Comparison of ENCODE assay signal across 8 cellular contexts in the genomic region with DNA sequence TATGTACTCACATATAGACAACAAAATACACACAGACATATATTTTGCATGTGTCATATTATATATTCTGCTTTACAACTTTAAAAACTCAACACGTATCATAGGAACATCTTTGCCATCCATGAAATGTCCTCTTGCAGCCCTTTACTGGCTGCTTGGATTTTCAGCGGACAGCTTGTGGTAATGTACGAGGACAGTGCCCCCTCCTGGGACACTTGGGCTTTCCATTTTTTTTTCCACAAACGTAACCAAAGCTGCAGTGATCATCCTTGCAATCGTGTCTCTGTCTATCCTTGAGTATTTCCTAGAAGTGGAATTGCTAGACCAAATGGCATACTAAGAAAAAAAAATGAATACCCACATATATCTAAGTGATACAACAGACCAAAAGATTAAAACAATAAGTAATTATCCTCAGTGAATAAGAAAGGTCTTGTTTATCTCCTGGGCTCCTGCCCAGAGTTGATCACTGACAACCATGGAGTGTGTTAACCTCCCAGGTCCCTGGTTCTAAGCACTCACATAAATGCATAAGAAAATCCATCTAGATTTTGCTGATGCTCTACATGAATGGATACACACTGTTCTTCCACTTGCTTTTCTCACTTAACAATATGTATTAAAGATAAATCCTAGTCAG. TPM values are rescaled to one million over a fixed set of nuclear protein-coding genes. Genes with fewer than 3 reads are reported as not detected.
DNase-seq lines count a peak whose midpoint lies in the region; ATAC-seq and TF ChIP-seq lines count a peak whose summit lies in the region.

No MANE protein-coding gene starts in this region.

- H3K27ac Mint-ChIP-seq in activated CD4-positive, alpha-beta T cell treated with anti-CD3 and anti-CD28 coated beads, Interleukin-2, amount 10 ng/mL, durations not matched to agents 7 days and 5 days, result no peak overlapping the region

- no peaks in the 10 kb centered on the region for H3K4me1 Mint-ChIP-seq in activated CD4-positive, alpha-beta T cell treated with anti-CD3 and anti-CD28 coated beads, Interleukin-2, amount 10 ng/mL, durations not matched to agents 7 days and 5 days

- intact Hi-C loops in esophagus squamous epithelium (cut with DNase I), result no loop called here

- ATAC-seq in HG02970 (IDR thresholded peaks at IDR 0.05; ENCODE audit: low FRiP score, unreplicated experiment), result no peak

- no peaks in the 10 kb centered on the region for H3K9me3 Mint-ChIP-seq in activated CD4-positive, alpha-beta T cell treated with anti-CD3 and anti-CD28 coated beads, Interleukin-2, amount 10 ng/mL, durations not matched to agents 7 days and 5 days

- peaks cover 2% of the 10 kb centered on the region for H3K27me3 Mint-ChIP-seq in activated CD4-positive, alpha-beta T cell treated with anti-CD3 and anti-CD28 coated beads, Interleukin-2, amount 10 ng/mL, durations not matched to agents 7 days and 5 days

- H3K4me3 ChIP-seq in AG09309 (ENCODE audit: control insufficient read depth, low read depth, low read length) (no peak overlapping the region), H7 (ENCODE audit: insufficient read depth, low read depth, low read length) (no peak overlapping the region), esophagus squamous epithelium (no peak overlapping the region), neutrophil (ENCODE audit: low read depth in 1 of 2, low read length in 1 of 2) (no peak overlapping the region)

- H3K36me3 Mint-ChIP-seq in activated CD4-positive, alpha-beta T cell treated with anti-CD3 and anti-CD28 coated beads, Interleukin-2, amount 10 ng/mL, durations not matched to agents 7 days and 5 days (ENCODE audit: low read depth), result no peaks in the 10 kb centered on the region

- DNase-seq in AG09309 (ENCODE audit: low read depth) (peak; percentile 35), H7 (peak; percentile 70), RPMI7951 (ENCODE audit: low read depth) (peak; percentile 78), esophagus squamous epithelium (lab: John Stamatoyannopoulos, UW) (no peak), NCI-H187 (lab: John Stamatoyannopoulos, UW) (no peak)
- no peak for DNase-seq in activated CD4-positive, alpha-beta T cell treated with anti-CD3 and anti-CD28 coated beads, Interleukin-2, amount 10 ng/mL, durations not matched to agents 7 days and 5 days

- H3K9me3 ChIP-seq in esophagus squamous epithelium (no peaks in the 10 kb centered on the region), neutrophil (no peaks in the 10 kb centered on the region)

- no peaks in the 10 kb centered on the region for H3K36me3 ChIP-seq in H7 (replicated peaks; ENCODE audit: control insufficient read depth, insufficient read depth, low read length)
- H3K36me3 ChIP-seq in esophagus squamous epithelium, result no peaks in the 10 kb centered on the region
- peaks cover 97% of the 10 kb centered on the region for H3K36me3 ChIP-seq in neutrophil

- H3K27me3 ChIP-seq in H7 (ENCODE audit: control insufficient read depth, insufficient read depth, low read length) (no peaks in the 10 kb centered on the region; the same call in 1 of the 2 replicates), esophagus squamous epithelium (peaks cover 0 to 5% (median 0%) of the 10 kb centered on the region in 4 donors), neutrophil (no peaks in the 10 kb centered on the region)

- H3K27ac ChIP-seq in esophagus squamous epithelium, result no peak overlapping the region
- peak overlapping the region; percentile 35 for H3K27ac ChIP-seq in neutrophil

- POLR2A ChIA-PET in activated CD4-positive, alpha-beta T cell treated with anti-CD3 and anti-CD28 coated beads, Interleukin-2, amount 10 ng/mL, durations not matched to agents 7 days and 5 days (lab: Charles Lee), result interaction anchor here (0.7 kb wide), 1 partner anchor 900 kb away, joined by 3 read pairs; no protein-coding TSS in a partner anchor

- H3K4me3 Mint-ChIP-seq in activated CD4-positive, alpha-beta T cell treated with anti-CD3 and anti-CD28 coated beads, Interleukin-2, amount 10 ng/mL, durations not matched to agents 7 days and 5 days, result no peak overlapping the region

- CTCF ChIA-PET in activated CD4-positive, alpha-beta T cell treated with anti-CD3 and anti-CD28 coated beads, Interleukin-2, amount 10 ng/mL, durations not matched to agents 7 days and 5 days (lab: Charles Lee), result no interaction called here

- no peak for TF ChIP-seq POLR2A in esophagus squamous epithelium (IDR thresholded peaks at IDR 0.05)

- WGBS in esophagus squamous epithelium, 2 donors, result 2 to 9% methylated on average over 5 of the region's 5 CpGs

- no peaks in the 10 kb centered on the region for H3K4me1 ChIP-seq in esophagus squamous epithelium
- H3K4me1 ChIP-seq in neutrophil (ENCODE audit: control insufficient read depth in 1 of 2, insufficient read depth in 1 of 2, low read depth in 1 of 2, low read length in 1 of 2), result no peaks in the 10 kb centered on the region

- TF ChIP-seq CTCF in AG09309 (IDR thresholded peaks at IDR 0.05; ENCODE audit: control insufficient read depth, insufficient read depth, low read depth, low read length, missing control alignments) (peak; percentile 72), esophagus squamous epithelium (IDR thresholded peaks at IDR 0.05) (peak; percentile 21 to 66 (median 54)), neutrophil (IDR thresholded peaks at IDR 0.05) (no peak)

RNA-seq across cellular contexts. Expression of gene BPI, which starts 18.1 kb away (rescaled TPM):
- not detected in 2 replicates for total RNA-seq in H7 (2014; rRNA removed; shearing (Covaris generic))
- 0.24 and 0.29 TPM in 2 replicates for total RNA-seq in RPMI7951 (2014; rRNA removed; shearing (Covaris generic))
- total RNA-seq in esophagus squamous epithelium, result under 1 TPM in 1 of 4 donors, not detected in 3; 0.26 TPM
- total RNA-seq in activated CD4-positive, alpha-beta T cell treated with anti-CD3 and anti-CD28 coated beads, Interleukin-2, amount 10 ng/mL, durations not matched to agents 7 days and 5 days, result not detected

RNA-seq across cellular contexts. Expression of gene LBP, which starts 24.2 kb away (rescaled TPM):
- total RNA-seq in H7 (2014; rRNA removed; shearing (Covaris generic)), result 0.21 and 0.33 TPM in 2 replicates
- total RNA-seq in RPMI7951 (2014; rRNA removed; shearing (Covaris generic)), result not detected in 2 replicates
- total RNA-seq in esophagus squamous epithelium, result under 1 TPM in 1 of 4 donors, not detected in 3; 0.18 TPM
- total RNA-seq in activated CD4-positive, alpha-beta T cell treated with anti-CD3 and anti-CD28 coated beads, Interleukin-2, amount 10 ng/mL, durations not matched to agents 7 days and 5 days, result not detected

Comparison
In these comparisons a context has a peak if more than half of its experiments do, and no peak if none do; other contexts are left out.
1. DNase-seq: peak in AG09309 (single experiment), H7 (single experiment) and RPMI7951 (single experiment); none in esophagus squamous epithelium (single experiment), NCI-H187 (0 of 2) and activated CD4-positive, alpha-beta T cell treated with anti-CD3 and anti-CD28 coated beads, Interleukin-2, amount 10 ng/mL, durations not matched to agents 7 days and 5 days (single experiment).